Comparison of ENCODE assay signal across 35 cellular contexts in the genomic region with DNA sequence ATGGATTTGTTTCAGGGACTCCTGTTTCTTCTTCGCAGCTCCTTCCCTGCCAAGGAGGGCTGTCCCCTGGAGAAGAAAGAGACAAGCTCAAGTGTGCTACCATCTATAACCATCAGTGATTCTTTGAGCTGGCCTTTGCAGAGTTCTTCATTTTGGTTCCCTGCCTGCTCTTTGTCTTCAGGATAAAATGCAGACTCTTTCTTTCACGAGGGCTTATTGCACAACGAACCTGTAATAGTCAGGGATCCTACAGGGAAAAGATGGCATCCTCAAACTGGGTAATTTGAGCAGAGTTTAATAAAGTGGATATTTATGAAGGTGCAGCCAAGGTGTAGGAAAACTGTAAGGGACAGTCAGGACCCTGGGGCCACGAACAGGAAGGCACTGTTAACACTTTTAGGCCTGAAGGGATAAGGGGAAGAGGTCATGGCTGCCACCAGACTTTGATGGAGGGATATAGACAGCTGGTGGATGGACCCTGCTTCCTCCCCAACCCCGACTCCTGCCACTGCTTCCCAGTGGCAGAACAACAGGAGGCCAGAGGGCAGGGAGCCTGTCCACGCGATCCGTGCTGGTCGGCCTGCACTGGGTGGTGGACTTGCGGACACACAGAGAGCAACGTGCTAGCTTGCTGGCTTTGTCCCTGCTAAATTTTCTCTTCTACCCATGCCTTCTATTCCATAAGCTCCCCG.
"Had no signal": no experiment of that assay in that cellular context is flagged by ENCODE, and none has a peak within 500 bp of the region (broad histone marks: within the 10 kb centered on the region; RNA-seq: fewer than 3 reads in every experiment).

No MANE protein-coding gene starts in this region.

- H3K36me3 Mint-ChIP-seq: activated CD8-positive, alpha-beta memory T cell treated with anti-CD3 and anti-CD28 coated beads, Interleukin-2, amount 10 ng/mL, durations not matched to agents 7 days and 5 days; activated naive CD4-positive, alpha-beta T cell treated with anti-CD3 and anti-CD28 coated beads, Interleukin-2, amount 50 U/mL, for 72 hours; activated naive CD8-positive, alpha-beta T cell treated with anti-CD3 and anti-CD28 coated beads for 36 hours; WTC11 had no signal

- H3K4me1 ChIP-seq: adrenal gland, breast epithelium had no signal

- H3K27ac ChIP-seq: body of pancreas, brain microvascular endothelial cell, breast epithelium, WERI-Rb-1 had no signal

- H3K27ac Mint-ChIP-seq: activated CD4-positive, alpha-beta memory T cell treated with anti-CD3 and anti-CD28 coated beads, Interleukin-2, amount 10 ng/mL, durations not matched to agents 7 days and 5 days; activated CD4-positive, alpha-beta T cell treated with anti-CD3 and anti-CD28 coated beads for 36 hours; activated CD4-positive, alpha-beta T cell treated with anti-CD3 and anti-CD28 coated beads, Interleukin-2, amount 10 ng/mL, durations not matched to agents 7 days and 5 days; activated CD8-positive, alpha-beta memory T cell treated with anti-CD3 and anti-CD28 coated beads, Interleukin-2, amount 10 ng/mL, durations not matched to agents 7 days and 5 days; activated CD8-positive, alpha-beta T cell treated with anti-CD3 and anti-CD28 coated beads, Interleukin-2, amount 10 ng/mL, durations not matched to agents 7 days and 5 days; activated naive CD4-positive, alpha-beta T cell treated with anti-CD3 and anti-CD28 coated beads for 36 hours; activated naive CD8-positive, alpha-beta T cell treated with anti-CD3 and anti-CD28 coated beads for 36 hours; activated T-cell treated with anti-CD3 and anti-CD28 coated beads, Interleukin-2, amount 50 U/mL, for 24 hours; T-helper 1 cell treated with Interleukin-12 subunit alpha and Interleukin-12 subunit beta and Interleukin-4 antibody, amounts not matched to agents 30 μg/mL and 1 μg/mL, for 36 hours; T-helper 2 cell treated with Interferon-gamma antibody and Interleukin-4, amounts not matched to agents 5 μg/mL and 100 μg/mL, for 36 hours; WTC11 had no signal

- H3K4me3 ChIP-seq: adrenal gland, body of pancreas, breast epithelium had no signal

- H3K4me1 Mint-ChIP-seq: activated CD4-positive, alpha-beta memory T cell treated with anti-CD3 and anti-CD28 coated beads, Interleukin-2, amount 10 ng/mL, durations not matched to agents 7 days and 5 days; activated CD4-positive, alpha-beta T cell treated with anti-CD3 and anti-CD28 coated beads for 36 hours; activated CD4-positive, alpha-beta T cell treated with anti-CD3 and anti-CD28 coated beads, Interleukin-2, amount 10 ng/mL, durations not matched to agents 7 days and 5 days; activated CD8-positive, alpha-beta memory T cell treated with anti-CD3 and anti-CD28 coated beads, Interleukin-2, amount 10 ng/mL, durations not matched to agents 7 days and 5 days; activated naive CD8-positive, alpha-beta T cell treated with anti-CD3 and anti-CD28 coated beads for 36 hours had no signal

- H3K27me3 ChIP-seq: adrenal gland, body of pancreas, brain microvascular endothelial cell, breast epithelium had no signal

- DNase-seq: activated CD4-positive, alpha-beta memory T cell treated with anti-CD3 and anti-CD28 coated beads, Interleukin-2, amount 10 ng/mL, durations not matched to agents 7 days and 5 days; activated CD4-positive, alpha-beta T cell treated with anti-CD3 and anti-CD28 coated beads for 1 hour; activated CD4-positive, alpha-beta T cell treated with anti-CD3 and anti-CD28 coated beads for 36 hours; activated CD4-positive, alpha-beta T cell treated with anti-CD3 and anti-CD28 coated beads for 48 hours; activated CD4-positive, alpha-beta T cell treated with anti-CD3 and anti-CD28 coated beads, Interleukin-2, amount 10 ng/mL, durations not matched to agents 7 days and 5 days; activated CD4-positive, alpha-beta T cell treated with anti-CD3 and anti-CD28 coated beads, Interleukin-2, amount 50 U/mL, for 48 hours; activated CD4-positive, CD25-positive, alpha-beta regulatory T cell; activated CD8-positive, alpha-beta memory T cell treated with anti-CD3 and anti-CD28 coated beads for 24 hours; activated CD8-positive, alpha-beta memory T cell treated with anti-CD3 and anti-CD28 coated beads, Interleukin-2, amount 10 ng/mL, durations not matched to agents 7 days and 5 days; activated CD8-positive, alpha-beta memory T cell treated with anti-CD3 and anti-CD28 coated beads, Interleukin-2, amount 50 U/mL, for 48 hours; activated CD8-positive, alpha-beta T cell treated with anti-CD3 and anti-CD28 coated beads, Interleukin-2, amount 10 ng/mL, durations not matched to agents 7 days and 5 days; activated effector memory CD4-positive, alpha-beta T cell treated with anti-CD3 and anti-CD28 coated beads, Interleukin-2, amount 50 U/mL, for 16 hours; activated gamma-delta T cell treated with Interleukin-2 at 50 U/mL for 16 hours; activated naive CD4-positive, alpha-beta T cell; activated naive CD4-positive, alpha-beta T cell treated with anti-CD3 and anti-CD28 coated beads for 36 hours; activated naive CD4-positive, alpha-beta T cell treated with anti-CD3 and anti-CD28 coated beads, Interleukin-2, amount 50 U/mL, for 16 hours; activated naive CD8-positive, alpha-beta T cell treated with anti-CD3 and anti-CD28 coated beads for 36 hours; activated T-cell treated with anti-CD3 and anti-CD28 coated beads, Interleukin-2, amount 50 U/mL, for 24 hours; activated T-cell treated with anti-CD3 and anti-CD28 coated beads, Interleukin-2, amount 50 U/mL, for 48 hours; adrenal gland; amniotic stem cell; aorta; body of pancreas; brain microvascular endothelial cell; central memory CD4-positive, alpha-beta T cell; T-helper 1 cell; T-helper 2 cell; T-helper 9 cell; WERI-Rb-1 had no signal

- H3K27me3 Mint-ChIP-seq: activated CD4-positive, alpha-beta memory T cell treated with anti-CD3 and anti-CD28 coated beads, Interleukin-2, amount 10 ng/mL, durations not matched to agents 7 days and 5 days; activated CD4-positive, alpha-beta T cell treated with anti-CD3 and anti-CD28 coated beads for 36 hours; activated CD4-positive, alpha-beta T cell treated with anti-CD3 and anti-CD28 coated beads, Interleukin-2, amount 10 ng/mL, durations not matched to agents 7 days and 5 days; activated CD8-positive, alpha-beta memory T cell treated with anti-CD3 and anti-CD28 coated beads, Interleukin-2, amount 10 ng/mL, durations not matched to agents 7 days and 5 days; activated naive CD8-positive, alpha-beta T cell treated with anti-CD3 and anti-CD28 coated beads for 36 hours; activated T-cell treated with anti-CD3 and anti-CD28 coated beads, Interleukin-2, amount 50 U/mL, for 24 hours had no signal

- H3K4me3 Mint-ChIP-seq: activated CD4-positive, alpha-beta memory T cell treated with anti-CD3 and anti-CD28 coated beads, Interleukin-2, amount 10 ng/mL, durations not matched to agents 7 days and 5 days; activated CD4-positive, alpha-beta T cell treated with anti-CD3 and anti-CD28 coated beads for 36 hours; activated CD4-positive, alpha-beta T cell treated with anti-CD3 and anti-CD28 coated beads, Interleukin-2, amount 10 ng/mL, durations not matched to agents 7 days and 5 days; activated CD8-positive, alpha-beta memory T cell treated with anti-CD3 and anti-CD28 coated beads, Interleukin-2, amount 10 ng/mL, durations not matched to agents 7 days and 5 days; activated CD8-positive, alpha-beta T cell treated with anti-CD3 and anti-CD28 coated beads, Interleukin-2, amount 10 ng/mL, durations not matched to agents 7 days and 5 days; activated naive CD4-positive, alpha-beta T cell treated with anti-CD3 and anti-CD28 coated beads for 36 hours; activated naive CD8-positive, alpha-beta T cell treated with anti-CD3 and anti-CD28 coated beads for 36 hours; activated T-cell treated with anti-CD3 and anti-CD28 coated beads, Interleukin-2, amount 50 U/mL, for 24 hours; T-helper 1 cell treated with Interleukin-12 subunit alpha and Interleukin-12 subunit beta and Interleukin-4 antibody, amounts not matched to agents 30 μg/mL and 1 μg/mL, for 36 hours; T-helper 2 cell treated with Interferon-gamma antibody and Interleukin-4, amounts not matched to agents 5 μg/mL and 100 μg/mL, for 36 hours; WTC11 had no signal

- H3K36me3 ChIP-seq: adrenal gland, brain microvascular endothelial cell, breast epithelium, WERI-Rb-1 had no signal

- H3K9me3 Mint-ChIP-seq: activated CD4-positive, alpha-beta memory T cell treated with anti-CD3 and anti-CD28 coated beads, Interleukin-2, amount 10 ng/mL, durations not matched to agents 7 days and 5 days; activated CD4-positive, alpha-beta T cell treated with anti-CD3 and anti-CD28 coated beads, Interleukin-2, amount 10 ng/mL, durations not matched to agents 7 days and 5 days; activated naive CD4-positive, alpha-beta T cell treated with anti-CD3 and anti-CD28 coated beads for 36 hours; activated naive CD4-positive, alpha-beta T cell treated with anti-CD3 and anti-CD28 coated beads, Interleukin-2, amount 50 U/mL, for 72 hours; activated naive CD8-positive, alpha-beta T cell treated with anti-CD3 and anti-CD28 coated beads for 36 hours; T-helper 1 cell treated with Interleukin-12 subunit alpha and Interleukin-12 subunit beta and Interleukin-4 antibody, amounts not matched to agents 30 μg/mL and 1 μg/mL, for 36 hours; T-helper 2 cell treated with Interferon-gamma antibody and Interleukin-4, amounts not matched to agents 5 μg/mL and 100 μg/mL, for 36 hours; WTC11 had no signal

- H3K9me3 ChIP-seq: adrenal gland, body of pancreas, breast epithelium had no signal

- ATAC-seq: activated CD4-positive, alpha-beta T cell treated with anti-CD3 and anti-CD28 coated beads for 36 hours; activated CD4-positive, CD25-positive, alpha-beta regulatory T cell treated with anti-CD3 and anti-CD28 coated beads, Interleukin-2, amount 50 U/mL, for 24 hours; activated CD8-positive, alpha-beta memory T cell treated with anti-CD3 and anti-CD28 coated beads, Interleukin-2, amount 10 ng/mL, durations not matched to agents 7 days and 5 days; activated CD8-positive, alpha-beta T cell treated with anti-CD3 and anti-CD28 coated beads, Interleukin-2, amount 10 ng/mL, durations not matched to agents 7 days and 5 days; activated naive CD4-positive, alpha-beta T cell treated with anti-CD3 and anti-CD28 coated beads, Interleukin-2, amount 50 U/mL, for 72 hours; body of pancreas; WTC11 had no signal
